14 cellular contexts compared by ENCODE assay signal in the genomic region with DNA sequence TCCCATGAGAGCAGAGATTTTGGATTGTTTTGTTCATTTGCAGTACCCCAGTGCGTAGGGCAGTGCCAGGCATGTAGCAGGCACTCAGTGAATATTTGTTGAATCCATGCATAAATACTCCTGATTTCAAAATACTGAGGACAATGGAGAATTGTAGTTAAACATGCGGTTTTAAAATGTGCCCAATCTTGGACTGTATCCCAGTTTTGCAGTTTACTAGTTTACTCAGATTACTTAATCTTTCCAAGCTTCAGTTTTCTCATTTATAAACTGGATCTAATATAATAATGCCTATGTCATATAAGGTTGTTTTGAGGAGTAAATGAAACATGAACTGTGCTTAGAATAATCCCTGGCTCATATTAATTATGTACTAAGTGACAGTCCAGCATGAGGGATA. TPM values are rescaled to one million over a fixed set of nuclear protein-coding genes. Genes with fewer than 3 reads are reported as not detected.
DNase-seq lines count a peak whose midpoint lies in the region; ATAC-seq and TF ChIP-seq lines count a peak whose summit lies in the region.
"Had no signal": no experiment of that assay in that cellular context is flagged by ENCODE, and none has a peak within 500 bp of the region (broad histone marks: within the 10 kb centered on the region; RNA-seq: fewer than 3 reads in every experiment).

No MANE protein-coding gene starts in this region.

- no peaks in the 10 kb centered on the region for H3K79me2 ChIP-seq in OCI-LY3 (ENCODE audit: low read length)

- H3K4me3 ChIP-seq in OCI-LY3 (ENCODE audit: low read length) (peak overlapping the region; percentile 2; the same call in 1 of the 2 replicates), spleen (no peak overlapping the region), H7 (ENCODE audit: insufficient read depth, low read depth, low read length) (no peak overlapping the region)
- H3K4me3 ChIP-seq: ascending aorta had no signal

- no peak for ATAC-seq in GM21717 (IDR thresholded peaks at IDR 0.05; ENCODE audit: unreplicated experiment)

- peak overlapping the region; percentile 82 for H3K4me2 ChIP-seq in OCI-LY3 (ENCODE audit: low read length)

- no peak overlapping the region for H2AFZ ChIP-seq in OCI-LY3 (ENCODE audit: low read depth, low read length)

- no peaks in the 10 kb centered on the region for H3K27me3 ChIP-seq in OCI-LY3 (ENCODE audit: low read depth, low read length)
- no peaks in the 10 kb centered on the region for H3K27me3 ChIP-seq in spleen (replicated peaks in 1 of 7)
- H3K27me3 ChIP-seq in H7 (ENCODE audit: control insufficient read depth, insufficient read depth, low read length), result no peaks in the 10 kb centered on the region
- H3K27me3 ChIP-seq: ascending aorta had no signal

- no peak for TF ChIP-seq CTCF in OCI-LY3 (IDR thresholded peaks at IDR 0.05; ENCODE audit: low read depth, low read length)
- TF ChIP-seq CTCF in spleen (IDR thresholded peaks at IDR 0.05 in 8 of 11, conservative IDR thresholded peaks at IDR 0.05 in 3 of 11), result no peak

- H3K36me3 ChIP-seq in OCI-LY3 (replicated peaks; ENCODE audit: low read depth, low read length), result peaks cover 32% of the 10 kb centered on the region
- H3K36me3 ChIP-seq in spleen, result peaks cover 0 to 33% (median 0%) of the 10 kb centered on the region in 6 donors
- no peaks in the 10 kb centered on the region for H3K36me3 ChIP-seq in H7 (replicated peaks; ENCODE audit: control insufficient read depth, insufficient read depth, low read length)
- H3K36me3 ChIP-seq: ascending aorta, WERI-Rb-1 had no signal

- DNase-seq in EH (ENCODE audit: low read depth), result peak; percentile 46
- peak; percentile 89 for DNase-seq in fibroblast of peridontal ligament (ENCODE audit: extremely low read depth)
- DNase-seq in spleen, result no peak
- no peak for DNase-seq in H7
- DNase-seq in DMS153 treated with DMSO at 0.1 percent for 48 hours (lab: John Stamatoyannopoulos, UW; ENCODE audit: unreplicated experiment), result no peak
- DNase-seq in A172 (ENCODE audit: low spot score), result no peak
- DNase-seq: NCI-H510A treated with DMSO at 0.1 percent for 48 hours; SIG-M5; stimulated activated CD8-positive, alpha-beta memory T cell treated with anti-CD3 and anti-CD28 coated beads, Interleukin-4, amount 100 ng/mL, for 48 hours; WERI-Rb-1 had no signal

- intact Hi-C loops in spleen (cut with DNase I; ENCODE audit: low total_unique reads), result no loop called here

- TF ChIP-seq POLR2A in spleen (IDR thresholded peaks at IDR 0.05), result no peak

- no peaks in the 10 kb centered on the region for H4K20me1 ChIP-seq in OCI-LY3 (ENCODE audit: insufficient read depth, low read length)

- H3K27ac ChIP-seq in OCI-LY3 (ENCODE audit: low read length), result peak overlapping the region; percentile 95
- peak overlapping the region in 5 of 8 donors; percentile 5 to 89 (median 88) for H3K27ac ChIP-seq in spleen
- H3K27ac ChIP-seq: ascending aorta, epithelial cell of prostate, WERI-Rb-1 had no signal

- peak overlapping the region; percentile 72; the same call in 1 of the 2 replicates for H3K9ac ChIP-seq in OCI-LY3 (ENCODE audit: low read length)

- H3K9me3 ChIP-seq in OCI-LY3 (ENCODE audit: insufficient read depth, low read length), result no peaks in the 10 kb centered on the region
- H3K9me3 ChIP-seq in spleen, result no peaks in the 10 kb centered on the region
- H3K9me3 ChIP-seq: ascending aorta had no signal

- peaks cover 82% of the 10 kb centered on the region for H3K4me1 ChIP-seq in OCI-LY3 (ENCODE audit: low read length)
- peaks cover 15 to 85% (median 68%) of the 10 kb centered on the region in 6 donors for H3K4me1 ChIP-seq in spleen
- H3K4me1 ChIP-seq: ascending aorta had no signal

- WGBS in spleen, 5 donors, result 81 to 95% (median 90%) methylated on average over 2 of the region's 2 CpGs

RNA-seq across cellular contexts. Expression of a gene that starts 39.0 kb away (rescaled TPM):
- total RNA-seq in spleen, result 10 to 100 TPM; 14.4 to 19.6 (median 15.9) TPM
- 10 to 100 TPM in 2 of 3 donors, 1 to 10 TPM in 1; 6.7 to 14.1 (median 12.5) TPM for polyA plus RNA-seq in spleen
- total RNA-seq in H7 (2014; rRNA removed; shearing (Covaris generic)), result 7.9 and 13.1 TPM in 2 replicates
- 1.4 and 7.7 TPM in 2 replicates for total RNA-seq in A172 (2014; rRNA removed; shearing (Covaris generic))

Comparison
In these comparisons a context has a peak if more than half of its experiments do, and no peak if none do; other contexts are left out.
1. DNase-seq: peak in EH (single experiment) and fibroblast of peridontal ligament (single experiment); none in spleen (single experiment), H7 (single experiment), DMS153 treated with DMSO at 0.1 percent for 48 hours (single experiment) and A172 (single experiment).